12 cellular contexts compared by ENCODE assay signal in the genomic region with DNA sequence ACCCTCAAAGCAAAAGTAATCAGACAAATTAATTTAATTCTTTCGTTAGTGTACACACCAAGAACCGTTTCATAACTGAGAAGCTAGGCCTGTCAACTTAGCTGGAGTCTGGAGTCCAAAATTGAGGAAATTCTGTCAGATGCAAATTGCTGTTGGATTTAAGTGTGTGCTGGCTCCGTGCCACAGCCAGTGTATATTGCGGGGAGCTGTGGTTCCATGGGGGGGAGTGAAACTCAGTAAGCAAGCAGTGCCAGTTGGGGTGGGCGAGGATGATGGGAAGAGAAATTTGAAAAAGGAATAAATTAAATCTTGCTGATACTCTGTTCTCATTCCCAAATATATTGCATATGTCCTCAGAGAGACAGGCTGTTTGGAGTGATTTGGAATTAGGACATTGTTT. TPM values are rescaled to one million over a fixed set of nuclear protein-coding genes. Genes with fewer than 3 reads are reported as not detected.
DNase-seq lines count a peak whose midpoint lies in the region; ATAC-seq, FAIRE-seq and TF ChIP-seq lines count a peak whose summit lies in the region.
"Had no signal": no experiment of that assay in that cellular context is flagged by ENCODE, and none has a peak within 500 bp of the region (broad histone marks: within the 10 kb centered on the region; RNA-seq: fewer than 3 reads in every experiment).

No MANE protein-coding gene starts in this region.

- no peaks in the 10 kb centered on the region for H3K27me3 ChIP-seq in skeletal muscle satellite cell (ENCODE audit: control insufficient read depth, insufficient read depth, low read length)

- H3K27ac ChIP-seq in caudate nucleus (ENCODE audit: low read depth, low read length), result peak overlapping the region; percentile 24

- no peaks in the 10 kb centered on the region for H3K27me3 Mint-ChIP-seq in activated CD4-positive, alpha-beta T cell treated with anti-CD3 and anti-CD28 coated beads for 36 hours

- H3K4me3 ChIP-seq in NB4 (ENCODE audit: low read depth, low read length) (peak overlapping the region; percentile 98), skeletal muscle satellite cell (ENCODE audit: low read length) (peak overlapping the region; percentile 33)
- H3K4me3 ChIP-seq: lung had no signal

- peak overlapping the region; percentile 90 for H3K4me2 ChIP-seq in skeletal muscle satellite cell (ENCODE audit: low read length)

- FAIRE-seq in D721Med (lab: Jason Lieb, UNC), result no peak

- intact Hi-C loops in activated CD4-positive, alpha-beta T cell treated with anti-CD3 and anti-CD28 coated beads for 36 hours (cut with DNase I, micrococcal nuclease), result no loop called here

- no peak for TF ChIP-seq CTCF in NB4 (IDR thresholded peaks at IDR 0.05; ENCODE audit: low read depth, low read length)
- TF ChIP-seq CTCF in D721Med (IDR thresholded peaks at IDR 0.05; ENCODE audit: insufficient read depth, missing control alignments), result no peak
- TF ChIP-seq CTCF in GM10248 (IDR thresholded peaks at IDR 0.05; ENCODE audit: control extremely low read depth, extremely low read depth, low read depth, missing control alignments), result no peak

- peaks cover 57% of the 10 kb centered on the region for H3K36me3 ChIP-seq in skeletal muscle satellite cell (ENCODE audit: insufficient read depth, low read length)

- H3K4me3 Mint-ChIP-seq in activated CD4-positive, alpha-beta T cell treated with anti-CD3 and anti-CD28 coated beads for 36 hours, result peak overlapping the region; percentile 81

- DNase-seq in activated CD4-positive, alpha-beta T cell treated with anti-CD3 and anti-CD28 coated beads for 36 hours, result peak; percentile 20
- DNase-seq in activated CD4-positive, alpha-beta T cell treated with anti-CD3 and anti-CD28 coated beads, Interleukin-2, amount 50 U/mL, for 48 hours, result no peak
- DNase-seq in NB4 (ENCODE audit: low read depth) (no peak), caudate nucleus (lab: John Stamatoyannopoulos, UW) (peak in 32 of 61 donors; percentile 3 to 83 (median 28)), D721Med (ENCODE audit: insufficient read length, low spot score) (no peak), GM10248 (ENCODE audit: extremely low spot score) (no peak)
- DNase-seq: NCI-H187, SHP77 had no signal

- H3K9me3 ChIP-seq in skeletal muscle satellite cell (replicated peaks; ENCODE audit: low read length), result no peaks in the 10 kb centered on the region

- H3K9me3 Mint-ChIP-seq in activated CD4-positive, alpha-beta T cell treated with anti-CD3 and anti-CD28 coated beads for 36 hours (ENCODE audit: low read depth), result no peaks in the 10 kb centered on the region

- H3K4me1 ChIP-seq in skeletal muscle satellite cell (ENCODE audit: control insufficient read depth, insufficient read depth, low read length), result peaks cover 48% of the 10 kb centered on the region

- CTCF ChIA-PET in activated CD4-positive, alpha-beta T cell treated with anti-CD3 and anti-CD28 coated beads for 36 hours (lab: Charles Lee), result interaction anchor here (0.9 to 4.5 kb wide), 8 partner anchors 9 to 51 kb away, joined by 3 to 47 read pairs (median 4); a partner anchor contains a TSS
- CTCF ChIA-PET in GM10248 (lab: Yijun Ruan, JAX), result interaction anchor here (3.2 kb wide), 1 partner anchor 9 kb away, joined by 16 read pairs; no protein-coding TSS in a partner anchor

- no peak overlapping the region for H3K9ac ChIP-seq in skeletal muscle satellite cell (ENCODE audit: low read depth, low read length)

- TF ChIP-seq POLR2A in NB4 (IDR thresholded peaks at IDR 0.05; ENCODE audit: extremely low read depth, insufficient read length), result no peak

- POLR2A ChIA-PET in activated CD4-positive, alpha-beta T cell treated with anti-CD3 and anti-CD28 coated beads for 36 hours (lab: Charles Lee), result interaction anchor here (1.2 to 1.3 kb wide), 2 partner anchors 8 to 10 kb away, joined by 3 to 6 read pairs; no protein-coding TSS in a partner anchor
- POLR2A ChIA-PET in GM10248 (lab: Yijun Ruan, JAX), result no interaction called here

- peak overlapping the region; percentile 96 for H3K27ac Mint-ChIP-seq in activated CD4-positive, alpha-beta T cell treated with anti-CD3 and anti-CD28 coated beads for 36 hours

- H3K36me3 Mint-ChIP-seq in activated CD4-positive, alpha-beta T cell treated with anti-CD3 and anti-CD28 coated beads for 36 hours (ENCODE audit: low read depth), result peaks cover 81% of the 10 kb centered on the region

- no peak for ATAC-seq in activated CD4-positive, alpha-beta T cell treated with anti-CD3 and anti-CD28 coated beads for 36 hours
- no peak for ATAC-seq in GM21526 (IDR thresholded peaks at IDR 0.05; ENCODE audit: low FRiP score, unreplicated experiment)
- ATAC-seq: sciatic nerve had no signal

- H3K4me1 Mint-ChIP-seq in activated CD4-positive, alpha-beta T cell treated with anti-CD3 and anti-CD28 coated beads for 36 hours, result peaks cover 73% of the 10 kb centered on the region

RNA-seq across cellular contexts. Expression of a gene that starts 4.0 kb away (rescaled TPM):
- total RNA-seq in activated CD4-positive, alpha-beta T cell treated with anti-CD3 and anti-CD28 coated beads for 36 hours, result 100 to 1,000 TPM; 563 to 632 TPM
- 334 and 397 TPM in 2 replicates for total RNA-seq in skeletal muscle satellite cell (2012; rRNA removed)

RNA-seq across cellular contexts. Expression of a gene that starts 39.8 kb away (rescaled TPM):
- under 1 TPM; 0.11 to 0.40 TPM for total RNA-seq in activated CD4-positive, alpha-beta T cell treated with anti-CD3 and anti-CD28 coated beads for 36 hours
- total RNA-seq in skeletal muscle satellite cell (2012; rRNA removed), result under 0.01 and 0.44 TPM in 2 replicates

RNA-seq across cellular contexts. Expression of a gene that starts 48.9 kb away (rescaled TPM):
- total RNA-seq in activated CD4-positive, alpha-beta T cell treated with anti-CD3 and anti-CD28 coated beads for 36 hours, result 10 to 100 TPM; 49.7 to 72.2 TPM
- 111 and 113 TPM in 2 replicates for total RNA-seq in skeletal muscle satellite cell (2012; rRNA removed)

RNA-seq across cellular contexts. Expression of a gene that starts 49.3 kb away (rescaled TPM):
- 10 to 100 TPM; 17.8 to 18.5 TPM for total RNA-seq in activated CD4-positive, alpha-beta T cell treated with anti-CD3 and anti-CD28 coated beads for 36 hours
- total RNA-seq in skeletal muscle satellite cell (2012; rRNA removed), result 20.3 and 22.6 TPM in 2 replicates

RNA-seq across cellular contexts. Expression of a gene that starts 54.3 kb away (rescaled TPM):
- not detected for total RNA-seq in activated CD4-positive, alpha-beta T cell treated with anti-CD3 and anti-CD28 coated beads for 36 hours
- not detected in 2 replicates for total RNA-seq in skeletal muscle satellite cell (2012; rRNA removed)

Comparison
In these comparisons a context has a peak if more than half of its experiments do, and no peak if none do; other contexts are left out.
1. DNase-seq: peak in activated CD4-positive, alpha-beta T cell treated with anti-CD3 and anti-CD28 coated beads for 36 hours (single experiment) and caudate nucleus (32 of 61); none in activated CD4-positive, alpha-beta T cell treated with anti-CD3 and anti-CD28 coated beads, Interleukin-2, amount 50 U/mL, for 48 hours (0 of 2), NB4 (single experiment), D721Med (single experiment) and GM10248 (single experiment).